ENCODE assay signal across 23 cellular contexts in genomic region chr7:37724732-37725131, GRCh38. TPM values are rescaled to one million over a fixed set of nuclear protein-coding genes. Genes with fewer than 3 reads are reported as not detected.
"Had no signal": no experiment of that assay in that cellular context is flagged by ENCODE, and none has a peak within 500 bp of the region (broad histone marks: within the 10 kb centered on the region; RNA-seq: fewer than 3 reads in every experiment).

No MANE protein-coding gene starts in this region.

- H3K27ac Mint-ChIP-seq: activated CD4-positive, alpha-beta memory T cell treated with anti-CD3 and anti-CD28 coated beads for 36 hours; activated CD4-positive, alpha-beta T cell treated with anti-CD3 and anti-CD28 coated beads, Interleukin-2, amount 10 ng/mL, durations not matched to agents 7 days and 5 days; activated naive CD4-positive, alpha-beta T cell treated with anti-CD3 and anti-CD28 coated beads, Interleukin-2, amount 50 U/mL, for 72 hours; activated naive CD8-positive, alpha-beta T cell treated with anti-CD3 and anti-CD28 coated beads, Interleukin-2, amount 50 U/mL, for 24 hours; T-helper 17 cell had no signal

- H3K9me3 Mint-ChIP-seq: activated CD4-positive, alpha-beta memory T cell treated with anti-CD3 and anti-CD28 coated beads for 36 hours; activated CD4-positive, alpha-beta T cell treated with anti-CD3 and anti-CD28 coated beads, Interleukin-2, amount 10 ng/mL, durations not matched to agents 7 days and 5 days; activated naive CD4-positive, alpha-beta T cell treated with anti-CD3 and anti-CD28 coated beads, Interleukin-2, amount 50 U/mL, for 72 hours; activated naive CD8-positive, alpha-beta T cell treated with anti-CD3 and anti-CD28 coated beads, Interleukin-2, amount 50 U/mL, for 24 hours; activated T-cell treated with anti-CD3 and anti-CD28 coated beads, Interleukin-2, amount 50 U/mL, for 4 hours had no signal

- H3K36me3 Mint-ChIP-seq: activated CD4-positive, alpha-beta memory T cell treated with anti-CD3 and anti-CD28 coated beads for 36 hours; activated naive CD4-positive, alpha-beta T cell treated with anti-CD3 and anti-CD28 coated beads, Interleukin-2, amount 50 U/mL, for 72 hours had no signal

- ATAC-seq: activated naive CD4-positive, alpha-beta T cell treated with anti-CD3 and anti-CD28 coated beads, Interleukin-2, amount 50 U/mL, for 72 hours; activated naive CD8-positive, alpha-beta T cell treated with anti-CD3 and anti-CD28 coated beads, Interleukin-2, amount 50 U/mL, for 24 hours; activated T-cell treated with anti-CD3 and anti-CD28 coated beads, Interleukin-2, amount 50 U/mL, for 4 hours; body of pancreas; HepG2; T-helper 17 cell had no signal

- DNase-seq: activated CD4-positive, alpha-beta memory T cell treated with anti-CD3 and anti-CD28 coated beads for 36 hours; activated CD4-positive, alpha-beta T cell treated with anti-CD3 and anti-CD28 coated beads, Interleukin-2, amount 10 ng/mL, durations not matched to agents 7 days and 5 days; activated CD4-positive, CD25-positive, alpha-beta regulatory T cell; activated CD8-positive, alpha-beta memory T cell treated with anti-CD3 and anti-CD28 coated beads for 24 hours; activated effector memory CD4-positive, alpha-beta T cell treated with anti-CD3 and anti-CD28 coated beads, Interleukin-2, amount 50 U/mL, for 16 hours; activated naive CD4-positive, alpha-beta T cell treated with Interleukin-2 at 50 U/mL for 16 hours; activated naive CD8-positive, alpha-beta T cell treated with anti-CD3 and anti-CD28 coated beads, Interleukin-2, amount 50 U/mL, for 24 hours; activated T-cell treated with anti-CD3 and anti-CD28 coated beads, Interleukin-2, amount 50 U/mL, for 4 hours; amniotic stem cell; body of pancreas; NCI-H1092; NCI-H1417; NCI-H1930; NCI-H446; NCI-H524; Peyer's patch; SHP77 treated with DMSO at 0.1 percent for 48 hours; T-helper 17 cell; T-helper 9 cell had no signal

- H3K27me3 Mint-ChIP-seq: activated naive CD8-positive, alpha-beta T cell treated with anti-CD3 and anti-CD28 coated beads, Interleukin-2, amount 50 U/mL, for 24 hours had no signal

- H3K4me3 Mint-ChIP-seq: activated CD4-positive, alpha-beta memory T cell treated with anti-CD3 and anti-CD28 coated beads for 36 hours; activated CD4-positive, alpha-beta T cell treated with anti-CD3 and anti-CD28 coated beads, Interleukin-2, amount 10 ng/mL, durations not matched to agents 7 days and 5 days; activated naive CD8-positive, alpha-beta T cell treated with anti-CD3 and anti-CD28 coated beads, Interleukin-2, amount 50 U/mL, for 24 hours; activated T-cell treated with anti-CD3 and anti-CD28 coated beads, Interleukin-2, amount 50 U/mL, for 4 hours; T-helper 17 cell had no signal

RNA-seq across cellular contexts. Expression of gene GPR141, which starts 41.2 kb away (rescaled TPM):
- total RNA-seq: activated CD4-positive, alpha-beta memory T cell treated with anti-CD3 and anti-CD28 coated beads for 36 hours; activated CD4-positive, alpha-beta T cell treated with anti-CD3 and anti-CD28 coated beads, Interleukin-2, amount 10 ng/mL, durations not matched to agents 7 days and 5 days; activated naive CD4-positive, alpha-beta T cell treated with anti-CD3 and anti-CD28 coated beads, Interleukin-2, amount 50 U/mL, for 72 hours; ascending aorta; HepG2; Peyer's patch; SK-MEL-5 had no signal
